1 cellular context compared by ENCODE assay signal in genomic region chr9:130835441-130836298, GRCh38.
TF ChIP-seq lines count a peak whose summit lies in the region.

No MANE protein-coding gene starts in this region.

TF ChIP-seq in HepG2, 621 proteins besides CTCF, POLR2A, EP300 and RAD21 (continued from another document):
- TF ChIP-seq MYC (CRISPR knock-in tag; IDR thresholded peaks at IDR 0.05; ENCODE audit: borderline replicate concordance) (peak; percentile 19; the same call in 1 of the 2 replicates), PTBP1 (IDR thresholded peaks at IDR 0.05; ENCODE audit: low read depth, low read length, poor library complexity, severe bottlenecking) (peak; percentile 86), ZBTB40 (IDR thresholded peaks at IDR 0.05) (no peak), ZBTB40 (CRISPR knock-in tag; IDR thresholded peaks at IDR 0.05) (no peak), RBFOX2 (IDR thresholded peaks at IDR 0.05; ENCODE audit: low read depth, low read length) (peak; percentile 28), MXD3 (CRISPR knock-in tag; IDR thresholded peaks at IDR 0.05) (0 out of 2 replicates have a peak, but pooled peaks have one; percentile 43), ZFP91 (CRISPR knock-in tag; IDR thresholded peaks at IDR 0.05; ENCODE audit: borderline replicate concordance) (no peak), ZNF142 (CRISPR knock-in tag; IDR thresholded peaks at IDR 0.05) (0 out of 2 replicates have a peak, but pooled peaks have one; percentile 24), SAP130 (CRISPR knock-in tag; IDR thresholded peaks at IDR 0.05; ENCODE audit: low read depth) (peak; percentile 33; the same call in 1 of the 2 replicates), KDM5A (IDR thresholded peaks at IDR 0.05; ENCODE audit: borderline replicate concordance, low read length) (peak; percentile 48), KDM2A (CRISPR knock-in tag; IDR thresholded peaks at IDR 0.05; ENCODE audit: borderline replicate concordance, low read depth) (peak; percentile 62; the same call in 1 of the 2 replicates), ZNF382 (CRISPR knock-in tag; IDR thresholded peaks at IDR 0.05; ENCODE audit: borderline replicate concordance) (no peak), KAT7 (CRISPR knock-in tag; IDR thresholded peaks at IDR 0.05; ENCODE audit: borderline replicate concordance) (0 out of 2 replicates have a peak, but pooled peaks have one; percentile 8), AGO2 (optimal IDR thresholded peaks at IDR 0.05; ENCODE audit: low read depth, low read length) (peak; percentile 43), TBX3 (IDR thresholded peaks at IDR 0.05; ENCODE audit: borderline replicate concordance) (no peak), ZNF784 (CRISPR knock-in tag; IDR thresholded peaks at IDR 0.05; ENCODE audit: borderline replicate concordance) (no peak), ZMYM4 (CRISPR knock-in tag; IDR thresholded peaks at IDR 0.05) (peak; percentile 10; the same call in 1 of the 2 replicates), BATF2 (CRISPR knock-in tag; IDR thresholded peaks at IDR 0.05) (no peak), POLR2G (IDR thresholded peaks at IDR 0.05; ENCODE audit: low read depth, low read length) (no peak), AKAP8 (CRISPR knock-in tag; IDR thresholded peaks at IDR 0.05) (0 out of 2 replicates have a peak, but pooled peaks have one; percentile 8), ZBTB10 (CRISPR knock-in tag; IDR thresholded peaks at IDR 0.05; ENCODE audit: borderline replicate concordance) (0 out of 2 replicates have a peak, but pooled peaks have one; percentile 27), NONO (IDR thresholded peaks at IDR 0.05) (no peak), NONO (CRISPR knock-in tag; conservative IDR thresholded peaks at IDR 0.05) (no peak), HNRNPLL (IDR thresholded peaks at IDR 0.05; ENCODE audit: low read depth, low read length, poor library complexity, severe bottlenecking) (peak; percentile 34), HNRNPL (IDR thresholded peaks at IDR 0.05; ENCODE audit: low read depth, low read length) (0 out of 2 replicates have a peak, but pooled peaks have one; percentile 7), CHD2 (IDR thresholded peaks at IDR 0.05; ENCODE audit: low read depth, low read length) (peak; percentile 76), SRSF9 (IDR thresholded peaks at IDR 0.05; ENCODE audit: borderline replicate concordance, insufficient read depth, low read depth, low read length, poor library complexity, severe bottlenecking) (no peak), PATZ1 (CRISPR knock-in tag; IDR thresholded peaks at IDR 0.05) (peak; percentile 39; the same call in 1 of the 2 replicates)
